8 cellular contexts compared by ENCODE assay signal in genomic region chr1:243589286-243589685, GRCh38.
A peak's percentile ranks its signal among the peaks of the same experiment; 100 is the strongest.
DNase-seq lines count a peak whose midpoint lies in the region; ATAC-seq and TF ChIP-seq lines count a peak whose summit lies in the region.
"Not testable (repeated sequence)": the region's sequence is repeated elsewhere in the genome, so short reads cannot be mapped to it uniquely, and the experiment has no call there.

No MANE protein-coding gene starts in this region.

- peaks cover 45% of the 10 kb centered on the region for H3K36me3 Mint-ChIP-seq in memory B cell

- H3K4me3 ChIP-seq in GM12865 (ENCODE audit: low read depth, low read length) = not testable (repeated sequence)

- H3K4me3 Mint-ChIP-seq in memory B cell = peak overlapping the region; percentile 39

- ATAC-seq in GM18873 (IDR thresholded peaks at IDR 0.05; ENCODE audit: low FRiP score, unreplicated experiment) (peak; percentile 81), GM19467 (IDR thresholded peaks at IDR 0.05; ENCODE audit: unreplicated experiment) (peak; percentile 75), GM21786 (IDR thresholded peaks at IDR 0.05; ENCODE audit: unreplicated experiment) (peak; percentile 77), HG02938 (IDR thresholded peaks at IDR 0.05; ENCODE audit: unreplicated experiment) (peak; percentile 76), HG03159 (IDR thresholded peaks at IDR 0.05; ENCODE audit: unreplicated experiment) (peak; percentile 76), HG03571 (IDR thresholded peaks at IDR 0.05; ENCODE audit: unreplicated experiment) (peak; percentile 64), memory B cell (ENCODE audit: low read depth) (peak; percentile 84)

- not testable (repeated sequence) for H3K27me3 Mint-ChIP-seq in memory B cell

- TF ChIP-seq CTCF in GM12865 (IDR thresholded peaks at IDR 0.05; ENCODE audit: insufficient read depth, low read depth, low read length, missing control alignments) = not testable (repeated sequence)

- peaks cover 15% of the 10 kb centered on the region for H3K4me1 Mint-ChIP-seq in memory B cell

- not testable (repeated sequence) for H3K27ac Mint-ChIP-seq in memory B cell

- not testable (repeated sequence) for H3K9me3 Mint-ChIP-seq in memory B cell

- peak; percentile 60 for DNase-seq in GM12865 (ENCODE audit: low read depth)
- DNase-seq in memory B cell (ENCODE audit: low spot score in 2 of 2) = not testable (repeated sequence)
